In genomic region chr7:27739301-27739913, GRCh38 we compare ENCODE assay signal across 8 cellular contexts. TPM values are rescaled to one million over a fixed set of nuclear protein-coding genes. Genes with fewer than 3 reads are reported as not detected.
DNase-seq lines count a peak whose midpoint lies in the region; ATAC-seq, FAIRE-seq and TF ChIP-seq lines count a peak whose summit lies in the region.

No MANE protein-coding gene starts in this region.

- no peak for DNase-seq in activated naive CD4-positive, alpha-beta T cell treated with Interleukin-2 at 50 U/mL for 16 hours
- DNase-seq in NCI-H526 (lab: John Stamatoyannopoulos, UW) (peak; percentile 44 to 72), K562 (ENCODE audit: extremely low read depth in 1 of 4, low spot score in 3 of 4) (peak; percentile 46 to 86 (median 62))
- no peak for DNase-seq in activated CD8-positive, alpha-beta memory T cell treated with anti-CD3 and anti-CD28 coated beads, Interleukin-2, amount 50 U/mL, for 4 hours

- TF ChIP-seq EP300 in K562 (IDR thresholded peaks at IDR 0.05; ENCODE audit: low read length): no peak

- POLR2A ChIA-PET in K562 (lab: Yijun Ruan, JAX): interaction anchor here (0.7 to 1.6 kb wide), 6 partner anchors 11 to 425 kb away, joined by 3 to 6 read pairs (median 4); partner anchors contain the start of gene HIBADH

- no peaks in the 10 kb centered on the region for H3K9me1 ChIP-seq in K562 (ENCODE audit: control insufficient read depth, insufficient read depth, low read length)

- H4K20me1 ChIP-seq in K562 (replicated peaks; ENCODE audit: control insufficient read depth, insufficient read depth, low read length): 0 out of 2 replicates have a peak, but pooled peaks cover 4% of the 10 kb centered on the region

- H3K9me3 ChIP-seq in K562 (replicated peaks; ENCODE audit: control insufficient read depth, insufficient read depth, low read depth, low read length) (no peaks in the 10 kb centered on the region), thymus (ENCODE audit: control insufficient read depth) (no peaks in the 10 kb centered on the region)

- BruUV-seq in K562 (replicated peaks; lab: Mats Ljungman, UMichigan): TSS peak; percentile 73

- peak overlapping the region; percentile 91 to 92 for H3K9ac ChIP-seq in K562 (ENCODE audit: insufficient read depth in 1 of 2, low read depth in 2 of 2, low read length in 2 of 2)

- CTCF ChIA-PET in K562 (lab: Yijun Ruan, JAX; ENCODE audit: low intra/inter-chr PET ratio): no interaction called here

- H3K36me3 ChIP-seq in K562 (ENCODE audit: control insufficient read depth, insufficient read depth, low read length) (no peaks in the 10 kb centered on the region), thymus (ENCODE audit: control insufficient read depth, insufficient read depth) (no peaks in the 10 kb centered on the region)

- ATAC-seq in HG02623 (IDR thresholded peaks at IDR 0.05; ENCODE audit: unreplicated experiment) (peak; percentile 28), K562 (peak; percentile 81)

- no peak for TF ChIP-seq CTCF in K562 (IDR thresholded peaks at IDR 0.05 in 2 of 3, conservative IDR thresholded peaks at IDR 0.05 in 1 of 3; ENCODE audit: insufficient read depth in 2 of 3, low read depth in 1 of 3, low read length in 3 of 3)

- H3K27me3 Mint-ChIP-seq in activated naive CD4-positive, alpha-beta T cell treated with anti-CD3 and anti-CD28 coated beads, Interleukin-2, amount 50 U/mL, for 24 hours: no peaks in the 10 kb centered on the region

- intact Hi-C loops in K562 (cut with micrococcal nuclease): loop anchor here (1.0 to 5.0 kb wide), 2 partner anchors 47 to 76 kb away; no protein-coding TSS in a partner anchor

- H3K27me3 ChIP-seq in K562 (ENCODE audit: control insufficient read depth in 2 of 2, insufficient read depth in 2 of 2, low read length in 2 of 2) (no peaks in the 10 kb centered on the region), layer of hippocampus (ENCODE audit: control insufficient read depth, insufficient read depth, low read length) (no peaks in the 10 kb centered on the region), thymus (ENCODE audit: control insufficient read depth, insufficient read depth) (no peaks in the 10 kb centered on the region)

- peaks cover 3% of the 10 kb centered on the region for H3K36me3 Mint-ChIP-seq in activated naive CD4-positive, alpha-beta T cell treated with anti-CD3 and anti-CD28 coated beads, Interleukin-2, amount 50 U/mL, for 24 hours

- peak overlapping the region; percentile 92 for H3K4me2 ChIP-seq in K562 (ENCODE audit: insufficient read depth, low read length)

- H2AFZ ChIP-seq in K562 (ENCODE audit: low read depth, low read length): peak overlapping the region; percentile 89

- peak overlapping the region; percentile 91 for H3K4me3 ChIP-seq in K562
- H3K4me3 ChIP-seq in thymus (ENCODE audit: low read length): peak overlapping the region; percentile 64

- H3K4me1 Mint-ChIP-seq in activated naive CD4-positive, alpha-beta T cell treated with anti-CD3 and anti-CD28 coated beads, Interleukin-2, amount 50 U/mL, for 24 hours: peaks cover 37% of the 10 kb centered on the region

- no peaks in the 10 kb centered on the region for H3K9me3 Mint-ChIP-seq in activated naive CD4-positive, alpha-beta T cell treated with anti-CD3 and anti-CD28 coated beads, Interleukin-2, amount 50 U/mL, for 24 hours

- no peak for TF ChIP-seq RAD21 in K562 (CRISPR knock-in tag; conservative IDR thresholded peaks at IDR 0.05 in 1 of 2, IDR thresholded peaks at IDR 0.05 in 1 of 2)

- peak overlapping the region; percentile 95 for H3K27ac Mint-ChIP-seq in activated naive CD4-positive, alpha-beta T cell treated with anti-CD3 and anti-CD28 coated beads, Interleukin-2, amount 50 U/mL, for 24 hours

- WGBS in K562 (ENCODE audit: insufficient coverage, low coverage, missing lambda C conversion rate): under 1% methylated on average over 17 of the region's 17 CpGs
- WGBS in thymus: 4% methylated on average over 17 of the region's 17 CpGs

- H3K27ac ChIP-seq in K562 (ENCODE audit: extremely low read depth, low read depth, low read length) (peak overlapping the region; percentile 93), layer of hippocampus (ENCODE audit: low read depth, low read length) (peak overlapping the region; percentile 91), thymus (ENCODE audit: low read depth) (peak overlapping the region; percentile 78)

- peaks cover 4 to 11% of the 10 kb centered on the region in 2 experiments for H3K4me1 ChIP-seq in K562 (replicated peaks in 1 of 2; ENCODE audit: control insufficient read depth in 2 of 2, insufficient read depth in 2 of 2, low read length in 2 of 2)
- peaks cover 9% of the 10 kb centered on the region for H3K4me1 ChIP-seq in thymus (ENCODE audit: control insufficient read depth, insufficient read depth, low read length)

- in situ Hi-C loops in K562 (cut with MboI): no loop called here

- peak; percentile 90 for FAIRE-seq in K562 (lab: Jason Lieb, UNC)

- H3K4me3 Mint-ChIP-seq in activated naive CD4-positive, alpha-beta T cell treated with anti-CD3 and anti-CD28 coated beads, Interleukin-2, amount 50 U/mL, for 24 hours: peak overlapping the region; percentile 88

- peaks cover 36% of the 10 kb centered on the region for H3K79me2 ChIP-seq in K562 (ENCODE audit: control insufficient read depth, insufficient read depth, low read length)

- no peak for TF ChIP-seq POLR2A in K562 (conservative IDR thresholded peaks at IDR 0.05)

TF ChIP-seq in K562, 482 proteins besides CTCF, POLR2A, EP300 and RAD21 (continues in another document):
- no peak for TF ChIP-seq BCL6 (CRISPR knock-in tag; IDR thresholded peaks at IDR 0.05)
- 0 out of 2 replicates have a peak, but pooled peaks have one; percentile 5 for TF ChIP-seq HNRNPL (IDR thresholded peaks at IDR 0.05; ENCODE audit: low read depth, low read length)
- TF ChIP-seq ZNF639 (CRISPR knock-in tag; conservative IDR thresholded peaks at IDR 0.05 in 1 of 2, IDR thresholded peaks at IDR 0.05 in 1 of 2): peak in 1 of 2 experiments; percentile 34; a peak in 1 of 4 replicates

RNA-seq across cellular contexts. Expression of gene TAX1BP1, which starts 0.6 kb away (rescaled TPM):
- total RNA-seq in K562 (2011; cell fraction: chromatin; rRNA removed; ENCODE audit: low replicate concordance): 31.5 and 80.4 TPM in 2 replicates
- 20.5 and 28.6 TPM in 2 replicates for total RNA-seq in K562 (2011; cell fraction: nucleolus; rRNA removed)
- total RNA-seq in K562 (2011; cell fraction: nucleoplasm; rRNA removed): 35.2 and 42.7 TPM in 2 replicates
- total RNA-seq in K562 (2014; rRNA removed) (43.2 and 49.0 TPM in 2 replicates), K562 (2014; rRNA removed; fragmentation: Illumina TruSeq; extraction: Trizol) (75.9 and 91.9 TPM in 2 replicates), K562 (2015; rRNA removed; fragmentation: Illumina TruSeq; extraction: Trizol) (58.9 and 64.7 TPM in 2 replicates), K562 (2021) (59.5 and 61.8 TPM in 2 replicates)
- polyA plus RNA-seq in K562 (2011; rRNA removed) (113 and 119 TPM in 2 replicates), K562 (2014; fragmentation: Illumina TruSeq; extraction: Trizol) (81.8 and 94.3 TPM in 2 replicates), K562 (2014; fragmentation: Nextera tagmentation; extraction: Ambion mirVana) (100 to 1,000 TPM; 109 TPM), K562 (2014; rRNA removed) (60.7 and 63.1 TPM in 2 replicates), thymus (95.1 TPM)
- 37.4 and 69.9 TPM in 2 replicates for polyA plus RNA-seq in K562 (2011; cell fraction: cytosol; rRNA removed)
- 30.8 and 48.8 TPM in 2 replicates for polyA plus RNA-seq in K562 (2011; cell fraction: nucleus; rRNA removed)
- polyA plus RNA-seq in K562 (2012): 62.0 and 83.0 TPM in 2 replicates
- 90.9 and 117 TPM in 2 replicates for polyA minus RNA-seq in K562 (2011; rRNA and poly(A)+ RNA removed)
- polyA minus RNA-seq in K562 (2011; cell fraction: cytosol; rRNA and poly(A)+ RNA removed): 20.3 and 22.8 TPM in 2 replicates
- 57.8 and 99.0 TPM in 2 replicates for polyA minus RNA-seq in K562 (2011; cell fraction: nucleus; rRNA and poly(A)+ RNA removed)

Comparison
In these comparisons a context has a peak if more than half of its experiments do, and no peak if none do; other contexts are left out.
1. DNase-seq: peak in NCI-H526 (2 of 2) and K562 (4 of 4); none in activated naive CD4-positive, alpha-beta T cell treated with Interleukin-2 at 50 U/mL for 16 hours (single experiment) and activated CD8-positive, alpha-beta memory T cell treated with anti-CD3 and anti-CD28 coated beads, Interleukin-2, amount 50 U/mL, for 4 hours (single experiment).
2. Peak in every context shown above with its lines, with median percentiles within 50 percentile points of each other: H3K27ac ChIP-seq.